In genomic region chr17:82737981-82738877, GRCh38 we compare ENCODE assay signal across 1 cellular context.
TF ChIP-seq lines count a peak whose summit lies in the region.

No MANE protein-coding gene starts in this region.

TF ChIP-seq in HepG2, 621 proteins besides CTCF, POLR2A, EP300 and RAD21 (continued from another document and continues in another):
- TF ChIP-seq MYPOP (CRISPR knock-in tag; IDR thresholded peaks at IDR 0.05) (peak; percentile 99), ZNF33A (CRISPR knock-in tag; IDR thresholded peaks at IDR 0.05; ENCODE audit: borderline replicate concordance) (peak; percentile 93; the same call in 1 of the 2 replicates), IKZF4 (CRISPR knock-in tag; IDR thresholded peaks at IDR 0.05; ENCODE audit: borderline replicate concordance, low read depth, not compliant biosample characterization) (peak; percentile 98), SKIL (CRISPR knock-in tag; IDR thresholded peaks at IDR 0.05; ENCODE audit: borderline replicate concordance) (peak; percentile 97), ZNF589 (CRISPR knock-in tag; conservative IDR thresholded peaks at IDR 0.05) (peak; percentile 99), KDM5B (CRISPR knock-in tag; IDR thresholded peaks at IDR 0.05; ENCODE audit: borderline replicate concordance) (peak; percentile 99), REL (CRISPR knock-in tag; conservative IDR thresholded peaks at IDR 0.05) (peak; percentile 96), ZNF329 (CRISPR knock-in tag; IDR thresholded peaks at IDR 0.05; ENCODE audit: low read depth) (peak; percentile 90), CBX1 (IDR thresholded peaks at IDR 0.05; ENCODE audit: low read depth) (peak; percentile 48), ETS1 (CRISPR knock-in tag; IDR thresholded peaks at IDR 0.05) (peak; percentile 94; the same call in 1 of the 2 replicates), HNRNPUL1 (IDR thresholded peaks at IDR 0.05; ENCODE audit: low read depth, low read length) (no peak), KIAA2018 (CRISPR knock-in tag; IDR thresholded peaks at IDR 0.05; ENCODE audit: borderline replicate concordance) (peak; percentile 97; the same call in 1 of the 2 replicates), ZBTB39 (CRISPR knock-in tag; IDR thresholded peaks at IDR 0.05) (peak; percentile 97), GPBP1L1 (CRISPR knock-in tag; IDR thresholded peaks at IDR 0.05) (no peak), HCFC1 (IDR thresholded peaks at IDR 0.05; ENCODE audit: low read depth, low read length) (no peak), ZMYM2 (CRISPR knock-in tag; IDR thresholded peaks at IDR 0.05) (peak; percentile 97), CSRNP1 (CRISPR knock-in tag; IDR thresholded peaks at IDR 0.05) (peak; percentile 100), ZNF207 (IDR thresholded peaks at IDR 0.05; ENCODE audit: borderline replicate concordance) (no peak), ZNF580 (CRISPR knock-in tag; IDR thresholded peaks at IDR 0.05; ENCODE audit: borderline replicate concordance, low read depth) (peak; percentile 100), AGO2 (optimal IDR thresholded peaks at IDR 0.05; ENCODE audit: low read depth, low read length) (peak; percentile 91), TFE3 (CRISPR knock-in tag; IDR thresholded peaks at IDR 0.05) (peak; percentile 100), IKZF5 (CRISPR knock-in tag; IDR thresholded peaks at IDR 0.05) (peak; percentile 100), SIN3A (IDR thresholded peaks at IDR 0.05; ENCODE audit: borderline replicate concordance, low read depth, low read length) (peak; percentile 99), GPN1 (CRISPR knock-in tag; IDR thresholded peaks at IDR 0.05; ENCODE audit: borderline replicate concordance) (no peak; the same call in 1 of the 2 replicates), NFATC3 (CRISPR knock-in tag; IDR thresholded peaks at IDR 0.05) (peak; percentile 84), HNRNPK (IDR thresholded peaks at IDR 0.05; ENCODE audit: low read depth, low read length, poor library complexity, severe bottlenecking) (no peak), ZKSCAN5 (CRISPR knock-in tag; IDR thresholded peaks at IDR 0.05) (peak; percentile 87; the same call in 1 of the 2 replicates), ZNF354B (CRISPR knock-in tag; IDR thresholded peaks at IDR 0.05) (no peak), ZNF800 (CRISPR knock-in tag; IDR thresholded peaks at IDR 0.05) (peak; percentile 99)
